8 cellular contexts compared by ENCODE assay signal in the genomic region with DNA sequence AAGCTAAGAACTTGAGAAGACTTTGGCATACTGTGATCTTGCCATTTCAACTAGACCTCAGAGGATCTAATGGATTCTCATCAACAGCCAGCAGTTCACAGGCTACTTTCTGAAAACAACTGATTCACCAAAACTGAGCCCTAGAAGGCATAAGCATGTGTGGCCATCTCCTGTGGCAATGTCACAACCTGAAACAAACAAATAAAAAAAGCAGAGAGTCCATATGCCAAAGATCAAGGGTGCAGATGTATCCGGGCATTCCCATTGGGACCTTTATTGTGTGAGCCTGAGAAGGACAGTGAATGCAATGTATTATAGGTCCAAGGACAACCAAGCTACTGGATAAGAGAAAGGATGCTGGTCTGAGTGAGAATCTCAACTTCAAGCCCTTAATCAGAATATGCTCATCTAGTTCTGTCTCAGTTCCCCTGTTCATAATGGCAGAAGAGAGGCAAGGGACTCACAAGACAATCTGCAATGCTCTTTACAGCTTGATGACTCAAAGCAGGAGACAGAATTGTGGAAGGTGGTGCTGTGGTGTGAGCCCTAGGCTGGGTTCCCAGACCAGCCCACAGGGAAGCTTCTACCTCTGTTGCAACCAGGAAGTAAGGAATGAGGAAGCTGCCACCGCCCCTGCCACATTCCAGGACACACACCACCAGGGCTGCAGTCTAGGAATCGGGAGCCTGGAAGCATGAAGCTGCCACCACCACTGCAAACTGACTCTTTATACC.
DNase-seq lines count a peak whose midpoint lies in the region; ATAC-seq and TF ChIP-seq lines count a peak whose summit lies in the region.

No MANE protein-coding gene starts in this region.

- ATAC-seq in GM21423 (IDR thresholded peaks at IDR 0.05; ENCODE audit: unreplicated experiment) (peak; percentile 95), HG03457 (IDR thresholded peaks at IDR 0.05; ENCODE audit: unreplicated experiment) (peak; percentile 90)
- peak; percentile 95 to 96 for ATAC-seq in stimulated activated naive B cell treated with anti-CD40 and anti-IgM and Interleukin-4, amounts not matched to agents 10 μg/mL and 1 μg/mL and 100 μg/mL, for 72 hours (replicated peaks)

- H3K4me1 ChIP-seq in BE2C = no peaks in the 10 kb centered on the region

- H3K9me3 Mint-ChIP-seq in stimulated activated naive B cell treated with anti-CD40 and anti-IgM and Interleukin-4, amounts not matched to agents 10 μg/mL and 1 μg/mL and 100 μg/mL, for 72 hours = peaks cover 0 to 2% of the 10 kb centered on the region in 2 donors
- no peaks in the 10 kb centered on the region for H3K9me3 Mint-ChIP-seq in activated naive CD4-positive, alpha-beta T cell treated with anti-CD3 and anti-CD28 coated beads, Interleukin-2, amount 10 ng/mL, durations not matched to agents 7 days and 5 days

- H3K4me1 Mint-ChIP-seq in stimulated activated naive B cell treated with anti-CD40 and anti-IgM and Interleukin-4, amounts not matched to agents 10 μg/mL and 1 μg/mL and 100 μg/mL, for 72 hours = peaks cover 4 to 6% of the 10 kb centered on the region in 2 donors
- H3K4me1 Mint-ChIP-seq in activated naive CD4-positive, alpha-beta T cell treated with anti-CD3 and anti-CD28 coated beads, Interleukin-2, amount 10 ng/mL, durations not matched to agents 7 days and 5 days = no peaks in the 10 kb centered on the region

- no peak overlapping the region for H3K27ac Mint-ChIP-seq in stimulated activated naive B cell treated with anti-CD40 and anti-IgM and Interleukin-4, amounts not matched to agents 10 μg/mL and 1 μg/mL and 100 μg/mL, for 72 hours
- no peak overlapping the region for H3K27ac Mint-ChIP-seq in activated naive CD4-positive, alpha-beta T cell treated with anti-CD3 and anti-CD28 coated beads, Interleukin-2, amount 10 ng/mL, durations not matched to agents 7 days and 5 days

- no peak for TF ChIP-seq CTCF in BE2C (IDR thresholded peaks at IDR 0.05; ENCODE audit: low read depth, low read length)

- no peak overlapping the region for H3K4me3 Mint-ChIP-seq in stimulated activated naive B cell treated with anti-CD40 and anti-IgM and Interleukin-4, amounts not matched to agents 10 μg/mL and 1 μg/mL and 100 μg/mL, for 72 hours
- no peak overlapping the region for H3K4me3 Mint-ChIP-seq in activated naive CD4-positive, alpha-beta T cell treated with anti-CD3 and anti-CD28 coated beads, Interleukin-2, amount 10 ng/mL, durations not matched to agents 7 days and 5 days

- peak; percentile 17 for DNase-seq in GM04503 (ENCODE audit: low read depth)
- DNase-seq in epithelial cell of prostate (ENCODE audit: low read depth, low spot score) = peak; percentile 53
- peak; percentile 4 for DNase-seq in stimulated activated naive B cell treated with anti-CD40 and anti-IgM and Interleukin-4, amounts not matched to agents 10 μg/mL and 1 μg/mL and 100 μg/mL, for 72 hours
- DNase-seq in NCI-H2196 (lab: John Stamatoyannopoulos, UW; ENCODE audit: unreplicated experiment) = no peak
- no peak for DNase-seq in activated naive CD4-positive, alpha-beta T cell treated with anti-CD3 and anti-CD28 coated beads, Interleukin-2, amount 10 ng/mL, durations not matched to agents 7 days and 5 days
- no peak for DNase-seq in BE2C

- peak overlapping the region; percentile 30 for H3K27ac ChIP-seq in epithelial cell of prostate

- CTCF ChIA-PET in activated naive CD4-positive, alpha-beta T cell treated with anti-CD3 and anti-CD28 coated beads, Interleukin-2, amount 10 ng/mL, durations not matched to agents 7 days and 5 days (lab: Charles Lee) = no interaction called here

- H3K36me3 Mint-ChIP-seq in stimulated activated naive B cell treated with anti-CD40 and anti-IgM and Interleukin-4, amounts not matched to agents 10 μg/mL and 1 μg/mL and 100 μg/mL, for 72 hours = no peaks in the 10 kb centered on the region
- no peaks in the 10 kb centered on the region for H3K36me3 Mint-ChIP-seq in activated naive CD4-positive, alpha-beta T cell treated with anti-CD3 and anti-CD28 coated beads, Interleukin-2, amount 10 ng/mL, durations not matched to agents 7 days and 5 days

- no peak overlapping the region for H3K4me3 ChIP-seq in BE2C (ENCODE audit: low read depth, low read length)

- H3K36me3 ChIP-seq in BE2C = no peaks in the 10 kb centered on the region

- H3K27me3 Mint-ChIP-seq in stimulated activated naive B cell treated with anti-CD40 and anti-IgM and Interleukin-4, amounts not matched to agents 10 μg/mL and 1 μg/mL and 100 μg/mL, for 72 hours = peaks cover 17 to 28% of the 10 kb centered on the region in 2 donors
- peaks cover 4% of the 10 kb centered on the region for H3K27me3 Mint-ChIP-seq in activated naive CD4-positive, alpha-beta T cell treated with anti-CD3 and anti-CD28 coated beads, Interleukin-2, amount 10 ng/mL, durations not matched to agents 7 days and 5 days

- no peaks in the 10 kb centered on the region for H3K9me3 ChIP-seq in BE2C

- peaks cover 20% of the 10 kb centered on the region for H3K27me3 ChIP-seq in BE2C

Comparison
In these comparisons a context has a peak if more than half of its experiments do, and no peak if none do; other contexts are left out.
1. DNase-seq: peak in GM04503 (single experiment), epithelial cell of prostate (single experiment) and stimulated activated naive B cell treated with anti-CD40 and anti-IgM and Interleukin-4, amounts not matched to agents 10 μg/mL and 1 μg/mL and 100 μg/mL, for 72 hours (single experiment); none in NCI-H2196 (single experiment), activated naive CD4-positive, alpha-beta T cell treated with anti-CD3 and anti-CD28 coated beads, Interleukin-2, amount 10 ng/mL, durations not matched to agents 7 days and 5 days (single experiment) and BE2C (single experiment).
2. Peak in every context shown above with its lines, with median percentiles within 50 percentile points of each other: ATAC-seq.